In the genomic region with DNA sequence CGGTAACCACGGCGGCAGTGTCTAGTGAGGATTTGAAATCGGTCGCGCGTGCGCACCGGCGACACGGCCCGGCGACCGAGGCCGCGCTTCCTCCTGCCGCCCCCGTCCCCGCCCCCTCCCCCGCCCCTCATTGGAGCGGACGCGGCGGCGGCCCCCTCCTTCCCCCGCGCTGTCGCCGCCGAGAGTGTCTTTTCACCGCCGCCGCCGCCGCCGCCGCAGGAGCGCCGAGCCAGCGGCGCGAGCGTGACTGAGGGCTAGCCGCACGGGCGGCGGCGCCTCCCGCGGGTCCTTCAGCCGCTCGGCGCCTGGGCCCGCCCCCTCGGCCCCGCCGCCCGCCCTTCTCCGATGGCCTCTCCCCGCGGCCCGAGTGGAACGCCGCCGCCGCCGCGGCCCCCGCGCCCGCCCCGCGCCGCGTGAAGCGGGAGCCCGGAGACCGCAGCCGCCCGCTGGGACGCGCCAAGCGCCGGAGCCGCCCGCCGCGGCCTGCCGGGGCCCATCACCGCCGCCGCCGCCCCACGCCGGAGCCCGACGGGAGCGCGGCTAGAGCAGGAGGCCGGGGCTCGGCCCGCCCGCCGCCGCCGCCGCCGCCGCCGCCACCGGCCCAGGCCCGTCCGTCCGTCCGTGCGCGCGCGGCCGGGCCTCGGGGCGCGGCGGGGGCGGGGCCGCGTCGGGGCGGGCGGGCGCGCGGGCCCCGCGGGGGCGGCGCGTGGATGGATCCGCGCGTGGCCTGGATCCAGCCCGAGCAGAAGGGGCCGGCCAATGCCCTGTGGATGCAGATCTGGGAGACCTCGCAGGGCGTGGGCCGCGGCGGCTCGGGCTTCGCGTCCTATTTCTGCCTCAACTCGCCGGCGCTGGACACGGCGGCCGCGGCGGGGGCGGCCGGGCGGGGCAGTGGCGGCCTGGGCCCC, we compare ENCODE assay signal across 8 cellular contexts. TPM values are rescaled to one million over a fixed set of nuclear protein-coding genes. Genes with fewer than 3 reads are reported as not detected.
DNase-seq lines count a peak whose midpoint lies in the region; ATAC-seq lines count a peak whose summit lies in the region.

TSS of gene TENT4A (plus strand) at position 159 of the 908 bp plus-strand sequence. CDS start at position 711, 552 bp downstream.

- H3K36me3 ChIP-seq in KOPT-K1 (ENCODE audit: insufficient read depth, low read length) (peaks cover 26% of the 10 kb centered on the region), adipocyte (ENCODE audit: control insufficient read depth, insufficient read depth, low read length, severe bottlenecking) (no peaks in the 10 kb centered on the region)

- H3K4me1 ChIP-seq in adipocyte (ENCODE audit: control insufficient read depth, insufficient read depth, low read length) = peaks cover 40% of the 10 kb centered on the region

- peak; percentile 1 for ATAC-seq in GM19468 (IDR thresholded peaks at IDR 0.05; ENCODE audit: extremely low read depth, unreplicated experiment)
- no peak for ATAC-seq in left ventricle myocardium superior
- ATAC-seq in GM19467 (IDR thresholded peaks at IDR 0.05; ENCODE audit: unreplicated experiment) = no peak

- intact Hi-C loops in left ventricle myocardium superior (cut with micrococcal nuclease) = no loop called here

- peak within 1 kb of the TSS; percentile 94 for H3K27ac ChIP-seq in KOPT-K1 (ENCODE audit: low read depth, low read length, poor library complexity, severe bottlenecking)

- no peaks in the 10 kb centered on the region for H3K27me3 ChIP-seq in adipocyte (replicated peaks; ENCODE audit: control insufficient read depth, insufficient read depth, low read length)

- H3K9ac ChIP-seq in adipocyte (ENCODE audit: low read length) = peak within 1 kb of the TSS; percentile 92

- H3K9me3 ChIP-seq in KOPT-K1 (ENCODE audit: insufficient read depth, low read length, poor library complexity, severe bottlenecking) = no peaks in the 10 kb centered on the region
- no peaks in the 10 kb centered on the region for H3K9me3 ChIP-seq in adipocyte (ENCODE audit: control insufficient read depth, low read length)

- H3K4me3 ChIP-seq in adipocyte (ENCODE audit: low read length) = peak within 1 kb of the TSS; percentile 93

- peak; percentile 97 for DNase-seq in D341Med (ENCODE audit: low spot score)
- DNase-seq in adipocyte (ENCODE audit: low read depth) = peak; percentile 65
- DNase-seq in left ventricle myocardium superior = peak; percentile 74
- no peak for DNase-seq in renal cortical epithelial cell (ENCODE audit: low read depth)
- DNase-seq in GOT3 (lab: John Stamatoyannopoulos, UW) = no peak

RNA-seq across cellular contexts. Expression of gene TENT4A, which starts in this region (rescaled TPM):
- total RNA-seq in left ventricle myocardium superior = 10.7 TPM
- total RNA-seq in renal cortical epithelial cell = 5.7 and 13.8 TPM in 2 replicates

Comparison
In these comparisons a context has a peak if more than half of its experiments do, and no peak if none do; other contexts are left out.
1. DNase-seq: peak in D341Med (single experiment), adipocyte (single experiment) and left ventricle myocardium superior (single experiment); none in renal cortical epithelial cell (single experiment) and GOT3 (single experiment).